1 cellular context compared by ENCODE assay signal in genomic region chr1:35800167-35800889, GRCh38. TPM values are rescaled to one million over a fixed set of nuclear protein-coding genes. Genes with fewer than 3 reads are reported as not detected.
"Had no signal": no experiment of that assay in that cellular context is flagged by ENCODE, and none has a peak within 500 bp of the region (broad histone marks: within the 10 kb centered on the region; RNA-seq: fewer than 3 reads in every experiment).

No MANE protein-coding gene starts in this region.

RNA-seq across cellular contexts. Expression of gene CLSPN, which starts 30.6 kb away (rescaled TPM):
- total RNA-seq: ascending aorta had no signal
